Comparison of ENCODE assay signal across 8 cellular contexts in genomic region chr18:77108001-77108692, GRCh38. TPM values are rescaled to one million over a fixed set of nuclear protein-coding genes. Genes with fewer than 3 reads are reported as not detected.
DNase-seq lines count a peak whose midpoint lies in the region; ATAC-seq, FAIRE-seq and TF ChIP-seq lines count a peak whose summit lies in the region.

No MANE protein-coding gene starts in this region.

- peak; percentile 54 for ATAC-seq in HG03025 (IDR thresholded peaks at IDR 0.05; ENCODE audit: low FRiP score, unreplicated experiment)
- no peak for ATAC-seq in GM19328 (IDR thresholded peaks at IDR 0.05; ENCODE audit: unreplicated experiment)

- peak overlapping the region; percentile 81 for H3K27ac ChIP-seq in AG04450 (ENCODE audit: low read depth, low read length)
- peak overlapping the region; percentile 19 to 58 for H3K27ac ChIP-seq in SK-N-SH (ENCODE audit: low read depth in 2 of 2, low read length in 1 of 2)
- peak overlapping the region; percentile 48 to 59 for H3K27ac ChIP-seq in esophagus (ENCODE audit: low read depth in 2 of 2, low read length in 1 of 2)

- TF ChIP-seq EP300 in SK-N-SH (IDR thresholded peaks at IDR 0.05; ENCODE audit: borderline replicate concordance in 1 of 2, low read depth in 1 of 2, low read length in 1 of 2) = no peak

- no peak for TF ChIP-seq RAD21 in SK-N-SH (IDR thresholded peaks at IDR 0.05; ENCODE audit: low read length)

- H3K27me3 Mint-ChIP-seq in mesothelial cell of epicardium (ENCODE audit: low read depth) = no peaks in the 10 kb centered on the region

- H3K4me2 ChIP-seq in SK-N-SH = peak overlapping the region; percentile 38; the same call in 1 of the 2 replicates

- no peak overlapping the region for H3K4me3 Mint-ChIP-seq in mesothelial cell of epicardium

- peaks cover 5% of the 10 kb centered on the region; the same call in 1 of the 2 replicates for H3K9me3 ChIP-seq in AG04450 (ENCODE audit: control insufficient read depth, insufficient read depth, low read length)
- no peaks in the 10 kb centered on the region for H3K9me3 ChIP-seq in SK-N-SH
- H3K9me3 ChIP-seq in esophagus (ENCODE audit: control insufficient read depth in 2 of 2, insufficient read depth in 1 of 2, low read depth in 1 of 2, low read length in 1 of 2) = no peaks in the 10 kb centered on the region

- peak; percentile 79 for DNase-seq in AG04450 (ENCODE audit: low read depth, low spot score)
- no peak for DNase-seq in GM18507 (ENCODE audit: extremely low spot score, insufficient read length, low read depth)
- no peak for DNase-seq in SK-N-SH
- peak; percentile 86 for DNase-seq in non-pigmented ciliary epithelial cell (ENCODE audit: low read depth)
- no peak for DNase-seq in mesothelial cell of epicardium (ENCODE audit: low spot score in 2 of 2, unreplicated experiment in 2 of 2)

- no peaks in the 10 kb centered on the region for H3K36me3 ChIP-seq in SK-N-SH (replicated peaks in 1 of 2; ENCODE audit: control insufficient read depth in 1 of 2, insufficient read depth in 2 of 2, low read length in 1 of 2)
- H3K36me3 ChIP-seq in esophagus (ENCODE audit: control insufficient read depth in 2 of 2, insufficient read depth in 2 of 2, low read length in 1 of 2) = peaks cover 0 to 10% of the 10 kb centered on the region in 2 donors

- H2AFZ ChIP-seq in SK-N-SH (ENCODE audit: low read depth) = peak overlapping the region; percentile 12; the same call in 1 of the 2 replicates

- H3K27me3 ChIP-seq in AG04450 (ENCODE audit: control insufficient read depth, insufficient read depth, low read length) = no peaks in the 10 kb centered on the region
- no peaks in the 10 kb centered on the region for H3K27me3 ChIP-seq in SK-N-SH (ENCODE audit: insufficient read depth)
- H3K27me3 ChIP-seq in esophagus (ENCODE audit: control insufficient read depth in 1 of 2, insufficient read depth in 2 of 2, low read length in 2 of 2) = no peaks in the 10 kb centered on the region

- no peaks in the 10 kb centered on the region for H3K79me2 ChIP-seq in SK-N-SH (ENCODE audit: insufficient read depth)

- H3K4me1 Mint-ChIP-seq in mesothelial cell of epicardium = peaks cover 43% of the 10 kb centered on the region

- H3K9ac ChIP-seq in SK-N-SH = no peak overlapping the region

- H3F3A ChIP-seq in SK-N-SH (replicated peaks; ENCODE audit: insufficient read depth) = peaks cover 7% of the 10 kb centered on the region

- WGBS in SK-N-SH (ENCODE audit: low lambda C conversion rate) = 36% methylated on average over 12 of the region's 13 CpGs
- WGBS in esophagus, 2 donors = 26 to 27% methylated on average over 13 of the region's 13 CpGs

- H3K4me1 ChIP-seq in SK-N-SH (ENCODE audit: control insufficient read depth in 1 of 2, insufficient read depth in 2 of 2, low read depth in 1 of 2, low read length in 1 of 2) = peaks cover 15 to 17% of the 10 kb centered on the region in 2 experiments
- peaks cover 8 to 16% of the 10 kb centered on the region in 2 donors for H3K4me1 ChIP-seq in esophagus (ENCODE audit: control insufficient read depth in 2 of 2, insufficient read depth in 2 of 2, low read length in 1 of 2)

- FAIRE-seq in GM18507 (lab: Jason Lieb, UNC) = peak; percentile 89

- no peaks in the 10 kb centered on the region for H3K9me3 Mint-ChIP-seq in mesothelial cell of epicardium

- H3K4me3 ChIP-seq in AG04450 (ENCODE audit: low read depth, low read length) (peak overlapping the region; percentile 25), SK-N-SH (ENCODE audit: low read depth in 2 of 2, low read length in 1 of 2) (no peak overlapping the region; a peak in 1 of 4 replicates), esophagus (ENCODE audit: low read depth in 1 of 2, low read length in 2 of 2) (no peak overlapping the region)

- TF ChIP-seq CTCF in AG04450 (IDR thresholded peaks at IDR 0.05; ENCODE audit: low read depth, low read length) (no peak), SK-N-SH (IDR thresholded peaks at IDR 0.05) (no peak), mesothelial cell of epicardium (IDR thresholded peaks at IDR 0.05; ENCODE audit: unreplicated experiment) (no peak)

- POLR2A ChIA-PET in AG04450 (lab: Yijun Ruan, JAX) = interaction anchor here (0.5 to 1.6 kb wide), 13 partner anchors 10 to 104 kb away, joined by 3 to 14 read pairs (median 5); no protein-coding TSS in a partner anchor
- POLR2A ChIA-PET in SK-N-SH (lab: Yijun Ruan, JAX) = no interaction called here

- CTCF ChIA-PET in AG04450 (lab: Charles Lee) = interaction anchor here (0.6 to 2.0 kb wide), 2 partner anchors 104 to 107 kb away, joined by 5 to 8 read pairs; no protein-coding TSS in a partner anchor
- CTCF ChIA-PET in SK-N-SH (lab: Yijun Ruan, JAX) = interaction anchor here (1.1 kb wide), 1 partner anchor 13 kb away, joined by 3 read pairs; no protein-coding TSS in a partner anchor

- no peaks in the 10 kb centered on the region for H4K20me1 ChIP-seq in SK-N-SH (ENCODE audit: insufficient read depth)

- peaks cover 3% of the 10 kb centered on the region for H3K36me3 Mint-ChIP-seq in mesothelial cell of epicardium

- no peaks in the 10 kb centered on the region for H3K9me2 ChIP-seq in SK-N-SH

- no peak overlapping the region for H3K27ac Mint-ChIP-seq in mesothelial cell of epicardium

TF ChIP-seq in SK-N-SH, 30 proteins besides CTCF, POLR2A, EP300 and RAD21:
- no peak for TF ChIP-seq MEF2A (IDR thresholded peaks at IDR 0.05; ENCODE audit: borderline replicate concordance, low read depth)
- TF ChIP-seq MAX (IDR thresholded peaks at IDR 0.05; ENCODE audit: low read depth) = peak; percentile 37; the same call in 1 of the 2 replicates
- TF ChIP-seq NFIC (IDR thresholded peaks at IDR 0.05; ENCODE audit: borderline replicate concordance) = no peak
- TF ChIP-seq ELF1 (IDR thresholded peaks at IDR 0.05) = no peak
- no peak for TF ChIP-seq SMC3 (IDR thresholded peaks at IDR 0.05; ENCODE audit: low read depth, low read length)
- TF ChIP-seq TCF12 (IDR thresholded peaks at IDR 0.05) = peak; percentile 27; the same call in 1 of the 2 replicates
- no peak for TF ChIP-seq TAF1 (IDR thresholded peaks at IDR 0.05; ENCODE audit: borderline replicate concordance, low read depth, low read length)
- TF ChIP-seq FOSL2 (IDR thresholded peaks at IDR 0.05; ENCODE audit: borderline replicate concordance, low read depth) = peak; percentile 26; the same call in 1 of the 2 replicates
- no peak for TF ChIP-seq NRF1 (IDR thresholded peaks at IDR 0.05; ENCODE audit: low read depth, low read length)
- no peak for TF ChIP-seq MXI1 (IDR thresholded peaks at IDR 0.05; ENCODE audit: low read depth, low read length)
- no peak for TF ChIP-seq FOXM1 (IDR thresholded peaks at IDR 0.05; ENCODE audit: low read depth)
- peak; percentile 21; the same call in 1 of the 2 replicates for TF ChIP-seq USF1 (IDR thresholded peaks at IDR 0.05; ENCODE audit: borderline replicate concordance, low read depth)
- no peak for TF ChIP-seq EZH2phosphoT487 (IDR thresholded peaks at IDR 0.05; ENCODE audit: borderline replicate concordance, low read depth)

RNA-seq across cellular contexts. Expression of gene MBP, which starts 24.4 kb away (rescaled TPM):
- polyA plus RNA-seq in AG04450 (2011; rRNA removed) = 4.7 and 5.3 TPM in 2 replicates
- polyA minus RNA-seq in AG04450 (2011; rRNA and poly(A)+ RNA removed) = 5.9 and 10.9 TPM in 2 replicates
- 1.4 and 1.6 TPM in 2 replicates for polyA plus RNA-seq in SK-N-SH (2012; rRNA removed)
- polyA plus RNA-seq in SK-N-SH (2012; cell fraction: cytosol; rRNA removed) = 1.3 TPM in 2 replicates
- polyA plus RNA-seq in SK-N-SH (2012; cell fraction: nucleus; rRNA removed) = 2.6 TPM in 2 replicates
- polyA plus RNA-seq in esophagus = 10 to 100 TPM in 1 of 2 donors, 1 to 10 TPM in 1; 9.7 to 10.8 TPM
- total RNA-seq in mesothelial cell of epicardium = 19.1 to 20.8 TPM (median 20.6 TPM) in 3 replicates

Comparison
In these comparisons a context has a peak if more than half of its experiments do, and no peak if none do; other contexts are left out.
1. DNase-seq: peak in AG04450 (single experiment) and non-pigmented ciliary epithelial cell (single experiment); none in GM18507 (single experiment), SK-N-SH (single experiment) and mesothelial cell of epicardium (0 of 2).
2. Peak in every context shown above with its lines, with median percentiles within 50 percentile points of each other: H3K27ac ChIP-seq.